ENCODE assay signal across 15 cellular contexts in the genomic region with DNA sequence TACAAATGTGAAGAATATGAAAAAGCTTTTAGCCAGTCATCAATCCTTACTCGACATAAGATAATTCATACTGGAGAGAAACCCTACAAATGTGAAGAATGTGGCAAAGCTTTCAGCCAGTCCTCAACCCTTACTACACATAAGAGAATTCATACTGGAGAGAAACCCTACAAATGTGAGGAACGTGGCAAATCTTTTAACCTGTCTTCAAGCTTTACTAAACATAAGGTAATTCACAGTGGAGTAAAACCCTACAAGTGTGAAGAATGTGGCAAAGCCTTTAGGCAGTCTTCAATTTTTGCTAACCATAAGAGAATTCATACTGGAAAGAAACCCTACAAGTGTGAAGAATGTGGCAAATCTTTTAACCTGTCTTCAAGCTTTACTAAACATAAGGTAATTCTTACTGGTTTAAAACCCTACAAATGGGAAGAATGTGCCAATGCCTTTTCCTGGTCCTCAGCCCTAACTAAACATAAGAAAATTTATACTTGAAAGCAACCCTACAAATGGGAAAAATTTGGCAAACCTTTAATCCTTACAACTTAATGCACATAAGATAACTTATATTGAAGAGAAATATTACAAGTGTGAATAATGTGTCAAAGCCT.
A peak's percentile ranks its signal among the peaks of the same experiment; 100 is the strongest.
DNase-seq lines count a peak whose midpoint lies in the region; ATAC-seq, FAIRE-seq and TF ChIP-seq lines count a peak whose summit lies in the region.
"Had no signal": no experiment of that assay in that cellular context is flagged by ENCODE, and none has a peak within 500 bp of the region (broad histone marks: within the 10 kb centered on the region; RNA-seq: fewer than 3 reads in every experiment).

No MANE protein-coding gene starts in this region.

- DNase-seq in OCI-M1 (lab: John Stamatoyannopoulos, UW), result peak; percentile 6
- peak; percentile 1 for DNase-seq in choroid plexus epithelial cell (ENCODE audit: low read depth)
- DNase-seq in fibroblast of peridontal ligament (ENCODE audit: extremely low read depth), result peak; percentile 1
- DNase-seq in stimulated activated naive CD4-positive, alpha-beta T cell treated with Interleukin-2 at 50 U/mL for 16 hours (lab: John Stamatoyannopoulos, UW), result no peak
- no peak for DNase-seq in kidney
- DNase-seq in foreskin keratinocyte, result no peak
- DNase-seq in DMS 273 treated with DMSO at 0.1 percent for 48 hours (lab: John Stamatoyannopoulos, UW), result no peak
- DNase-seq: BE2C; C1 segment of cervical spinal cord; CD4-positive, CD25-positive, alpha-beta regulatory T cell; CD8-positive, alpha-beta memory T cell; COR-L47; GDM1; GOT3; H9 had no signal

- H3K4me1 ChIP-seq in kidney (ENCODE audit: control insufficient read depth in 1 of 2, insufficient read depth in 1 of 2, low read depth in 1 of 2, low read length in 2 of 2) (no peaks in the 10 kb centered on the region), foreskin keratinocyte (no peaks in the 10 kb centered on the region)
- H3K4me1 ChIP-seq: BE2C had no signal

- TF ChIP-seq CTCF in choroid plexus epithelial cell (conservative IDR thresholded peaks at IDR 0.05; ENCODE audit: low read depth, low read length) (no peak), kidney (IDR thresholded peaks at IDR 0.05; ENCODE audit: borderline replicate concordance, extremely low read depth, insufficient read depth) (no peak), foreskin keratinocyte (conservative IDR thresholded peaks at IDR 0.05) (no peak)

- H3K27ac ChIP-seq in kidney (ENCODE audit: low read depth in 2 of 2, low read length in 2 of 2), result no peak overlapping the region
- no peak overlapping the region for H3K27ac ChIP-seq in foreskin keratinocyte

- H3K27me3 ChIP-seq in foreskin keratinocyte, result no peaks in the 10 kb centered on the region
- H3K27me3 ChIP-seq: BE2C had no signal

- intact Hi-C loops in kidney (cut with DNase I), result no loop called here

- H3K9me3 ChIP-seq in kidney (ENCODE audit: control insufficient read depth in 1 of 2, low read length in 2 of 2), result peaks cover 27 to 53% of the 10 kb centered on the region in 2 donors
- H3K9me3 ChIP-seq: BE2C had no signal

- no peak overlapping the region for H3K9ac ChIP-seq in kidney (ENCODE audit: low read length in 2 of 2)

- no peak for FAIRE-seq in kidney (lab: Jason Lieb, UNC)

- H3K36me3 ChIP-seq in kidney (ENCODE audit: control insufficient read depth in 1 of 2, insufficient read depth in 2 of 2, low read length in 2 of 2), result no peaks in the 10 kb centered on the region
- H3K36me3 ChIP-seq: BE2C had no signal

- H3K4me3 ChIP-seq in choroid plexus epithelial cell (ENCODE audit: low read depth, low read length) (no peak overlapping the region), kidney (ENCODE audit: low read length in 2 of 2) (peak overlapping the region in 1 of 2 donors; percentile 28)

- no peak for ATAC-seq in foreskin keratinocyte

Comparison
In these comparisons a context has a peak if more than half of its experiments do, and no peak if none do; other contexts are left out.
1. DNase-seq: peak in OCI-M1 (single experiment), choroid plexus epithelial cell (single experiment) and fibroblast of peridontal ligament (single experiment); none in stimulated activated naive CD4-positive, alpha-beta T cell treated with Interleukin-2 at 50 U/mL for 16 hours (single experiment), kidney (single experiment), foreskin keratinocyte (0 of 2) and DMS 273 treated with DMSO at 0.1 percent for 48 hours (single experiment).